18 cellular contexts compared by ENCODE assay signal in genomic region chr17:82815354-82815753, GRCh38. TPM values are rescaled to one million over a fixed set of nuclear protein-coding genes. Genes with fewer than 3 reads are reported as not detected.
DNase-seq lines count a peak whose midpoint lies in the region; ATAC-seq and TF ChIP-seq lines count a peak whose summit lies in the region.
"Had no signal": no experiment of that assay in that cellular context is flagged by ENCODE, and none has a peak within 500 bp of the region (broad histone marks: within the 10 kb centered on the region; RNA-seq: fewer than 3 reads in every experiment).

No MANE protein-coding gene starts in this region.

- no peak for TF ChIP-seq CTCF in body of pancreas (IDR thresholded peaks at IDR 0.05)

- no peak overlapping the region for H3K4me3 ChIP-seq in body of pancreas
- no peak overlapping the region for H3K4me3 ChIP-seq in mucosa of rectum (ENCODE audit: low read length in 2 of 2)

- no peak overlapping the region for H3K27ac ChIP-seq in body of pancreas
- H3K27ac ChIP-seq in mucosa of rectum (ENCODE audit: low read depth in 2 of 2, low read length in 2 of 2), result peak overlapping the region; percentile 26 to 43
- H3K27ac ChIP-seq: KMS-11 had no signal

- peaks cover 0 to 9% (median 0%) of the 10 kb centered on the region in 3 donors for H3K9me3 ChIP-seq in body of pancreas
- H3K9me3 ChIP-seq in mucosa of rectum (ENCODE audit: control insufficient read depth in 2 of 2, low read length in 2 of 2), result no peaks in the 10 kb centered on the region

- ATAC-seq in left cardiac atrium (no peak), left ventricle myocardium superior (no peak), body of pancreas (peak; percentile 27), HG02981 (IDR thresholded peaks at IDR 0.05; ENCODE audit: unreplicated experiment) (no peak), GM21528 (IDR thresholded peaks at IDR 0.05; ENCODE audit: low FRiP score, unreplicated experiment) (no peak)

- DNase-seq in left cardiac atrium (peak; percentile 6), left ventricle myocardium superior (no peak), body of pancreas (no peak), iPS-NIHi11 (ENCODE audit: low spot score) (no peak)
- DNase-seq: CD8-positive, alpha-beta memory T cell; DMS 273 treated with DMSO at 0.1 percent for 48 hours; MM.1S; NCI-H1105 treated with DMSO at 0.1 percent for 48 hours; NCI-H187 treated with DMSO at 0.1 percent for 48 hours; NCI-H2171; NCI-H774 had no signal

- no peak overlapping the region for H3K9ac ChIP-seq in mucosa of rectum (ENCODE audit: low read depth in 1 of 2, low read length in 2 of 2)
- H3K9ac ChIP-seq: KMS-11 had no signal

- H3K36me3 ChIP-seq in body of pancreas (replicated peaks in 1 of 2; ENCODE audit: insufficient read depth in 1 of 2, low read depth in 2 of 2) (no peaks in the 10 kb centered on the region), mucosa of rectum (ENCODE audit: control insufficient read depth in 2 of 2, insufficient read depth in 2 of 2, low read length in 2 of 2) (peaks cover 2 to 17% of the 10 kb centered on the region in 2 donors)

- H3K27me3 ChIP-seq in body of pancreas (no peaks in the 10 kb centered on the region), mucosa of rectum (ENCODE audit: control insufficient read depth in 2 of 2, insufficient read depth in 2 of 2, low read length in 2 of 2) (no peaks in the 10 kb centered on the region)

- no peak for TF ChIP-seq POLR2A in body of pancreas (IDR thresholded peaks at IDR 0.05)

- intact Hi-C loops in left cardiac atrium (cut with DNase I) (no loop called here), left ventricle myocardium superior (cut with micrococcal nuclease) (no loop called here), body of pancreas (cut with DNase I) (no loop called here)

- H3K4me1 ChIP-seq in body of pancreas, result no peaks in the 10 kb centered on the region
- peaks cover 8 to 10% of the 10 kb centered on the region in 2 donors for H3K4me1 ChIP-seq in mucosa of rectum (ENCODE audit: control insufficient read depth in 2 of 2, insufficient read depth in 2 of 2, low read length in 2 of 2)

- 92 to 100% methylated on average over 5 of the region's 5 CpGs for WGBS in body of pancreas, 2 donors

RNA-seq across cellular contexts. Expression of gene ZNF750, which starts 24.5 kb away (rescaled TPM):
- total RNA-seq in left cardiac atrium, result not detected
- total RNA-seq in left ventricle myocardium superior, result 0.15 TPM
- not detected for total RNA-seq in body of pancreas
- total RNA-seq: B cell; CD8-positive, alpha-beta memory T cell; H1; NCI-H460 had no signal

Comparison
In these comparisons a context has a peak if more than half of its experiments do, and no peak if none do; other contexts are left out.
1. H3K27ac ChIP-seq: peak in mucosa of rectum (2 of 2); none in body of pancreas (0 of 4).